ENCODE assay signal across 8 cellular contexts in genomic region chr6:111573892-111574800, GRCh38. TPM values are rescaled to one million over a fixed set of nuclear protein-coding genes. Genes with fewer than 3 reads are reported as not detected.
DNase-seq lines count a peak whose midpoint lies in the region; ATAC-seq and TF ChIP-seq lines count a peak whose summit lies in the region.

No MANE protein-coding gene starts in this region.

- in situ Hi-C loops in astrocyte of the cerebellum (cut with HindIII; ENCODE audit: low sequenced_read_pairs) = no loop called here

- H3K27me3 ChIP-seq in left lung (no peaks in the 10 kb centered on the region), prostate gland (replicated peaks; ENCODE audit: insufficient read depth) (no peaks in the 10 kb centered on the region)

- peak; percentile 50 for ATAC-seq in left lung
- ATAC-seq in HG02588 (IDR thresholded peaks at IDR 0.05; ENCODE audit: unreplicated experiment) = no peak

- DNase-seq in A172 (ENCODE audit: low spot score) (peak; percentile 91), HCEC 1CT (peak; percentile 87), astrocyte of the cerebellum (ENCODE audit: low read depth) (peak; percentile 84), left lung (no peak), C1 segment of cervical spinal cord (lab: John Stamatoyannopoulos, UW) (no peak), GDM1 (lab: John Stamatoyannopoulos, UW) (no peak), prostate gland (ENCODE audit: low spot score) (no peak)

- intact Hi-C loops in left lung (cut with DNase I) (no loop called here), prostate gland (cut with DNase I) (no loop called here)

- no peak for TF ChIP-seq CTCF in astrocyte of the cerebellum (IDR thresholded peaks at IDR 0.05; ENCODE audit: low read depth, low read length, missing control alignments)
- TF ChIP-seq CTCF in left lung (IDR thresholded peaks at IDR 0.05) = no peak
- TF ChIP-seq CTCF in prostate gland (IDR thresholded peaks at IDR 0.05) = no peak

- H3K9me3 ChIP-seq in left lung (no peaks in the 10 kb centered on the region), prostate gland (no peaks in the 10 kb centered on the region)

- 73% methylated on average over 3 of the region's 3 CpGs for WGBS in prostate gland

- H3K4me3 ChIP-seq in astrocyte of the cerebellum (ENCODE audit: low read depth, low read length) = no peak overlapping the region
- no peak overlapping the region for H3K4me3 ChIP-seq in left lung
- no peak overlapping the region for H3K4me3 ChIP-seq in prostate gland

- no peak for TF ChIP-seq POLR2A in prostate gland (IDR thresholded peaks at IDR 0.05)

- H3K36me3 ChIP-seq in left lung (peaks cover 0 to 83% of the 10 kb centered on the region in 2 donors), prostate gland (no peaks in the 10 kb centered on the region)

- H3K4me1 ChIP-seq in left lung = peaks cover 8 to 41% of the 10 kb centered on the region in 2 donors
- peaks cover 4% of the 10 kb centered on the region for H3K4me1 ChIP-seq in prostate gland (replicated peaks)

- peak overlapping the region; percentile 53 to 82 for H3K27ac ChIP-seq in left lung
- no peak overlapping the region for H3K27ac ChIP-seq in prostate gland

RNA-seq across cellular contexts. Expression of gene TRAF3IP2, which starts 31.5 kb away (rescaled TPM):
- 10.4 and 12.2 TPM in 2 replicates for total RNA-seq in A172 (2014; rRNA removed; shearing (Covaris generic))
- 10 to 100 TPM; 25.6 to 26.2 TPM for total RNA-seq in left lung
- 10 to 100 TPM; 40.2 to 52.4 TPM for total RNA-seq in prostate gland

Comparison
In these comparisons a context has a peak if more than half of its experiments do, and no peak if none do; other contexts are left out.
1. DNase-seq: peak in A172 (single experiment), HCEC 1CT (single experiment) and astrocyte of the cerebellum (single experiment); none in left lung (0 of 2), C1 segment of cervical spinal cord (0 of 14), GDM1 (single experiment) and prostate gland (single experiment).
2. H3K27ac ChIP-seq: peak in left lung (2 of 2); none in prostate gland (0 of 2).